ENCODE assay signal across 8 cellular contexts in genomic region chr12:85835810-85836715, GRCh38. TPM values are rescaled to one million over a fixed set of nuclear protein-coding genes. Genes with fewer than 3 reads are reported as not detected.
DNase-seq lines count a peak whose midpoint lies in the region; ATAC-seq and TF ChIP-seq lines count a peak whose summit lies in the region.

Gene RASSF9, minus strand, starts transcription at chr12:85836409. Its CDS starts 208 bp downstream, at chr12:85836201.

- ATAC-seq in left lobe of liver = peak; percentile 91
- no peak for ATAC-seq in GM21576 (IDR thresholded peaks at IDR 0.05; ENCODE audit: unreplicated experiment)
- no peak for ATAC-seq in GM19395 (IDR thresholded peaks at IDR 0.05; ENCODE audit: unreplicated experiment)

- no peak for TF ChIP-seq CTCF in cardiac fibroblast (IDR thresholded peaks at IDR 0.05; ENCODE audit: low read depth, low read length)

- no peaks in the 10 kb centered on the region for H3K4me1 ChIP-seq in thymus (ENCODE audit: control insufficient read depth, insufficient read depth, low read length)

- no peaks in the 10 kb centered on the region for H3K36me3 ChIP-seq in thymus (ENCODE audit: control insufficient read depth, insufficient read depth)

- H3K4me3 ChIP-seq in cardiac fibroblast (replicated peaks in 1 of 2; ENCODE audit: low read depth in 2 of 2, low read length in 2 of 2) (peak within 1 kb of the TSS; percentile 36 to 56), thymus (ENCODE audit: low read length) (peak within 1 kb of the TSS; percentile 27)

- WGBS in thymus = 33% methylated on average over 14 of the region's 14 CpGs

- DNase-seq in HPDE6-E6E7 (ENCODE audit: extremely low spot score) (peak; percentile 20), cardiac fibroblast (ENCODE audit: low read depth in 2 of 2) (peak; percentile 83 to 97), left lobe of liver (ENCODE audit: low spot score) (no peak), HuH-7.5 (ENCODE audit: low spot score) (no peak), amniotic stem cell (lab: John Stamatoyannopoulos, UW) (no peak)

- H3K9me3 ChIP-seq in thymus (ENCODE audit: control insufficient read depth) = no peaks in the 10 kb centered on the region

- H3K27ac ChIP-seq in thymus (ENCODE audit: low read depth) = peak within 1 kb of the TSS; percentile 36

- H3K27me3 ChIP-seq in thymus (ENCODE audit: control insufficient read depth, insufficient read depth) = no peaks in the 10 kb centered on the region

RNA-seq across cellular contexts. Expression of gene RASSF9, which starts in this region (rescaled TPM):
- total RNA-seq in left lobe of liver = 0.93 TPM
- 0.94 TPM for polyA plus RNA-seq in thymus

Comparison
In these comparisons a context has a peak if more than half of its experiments do, and no peak if none do; other contexts are left out.
1. Peak in ATAC-seq in left lobe of liver; RNA of the gene not detected or under 1 TPM.
2. DNase-seq: peak in HPDE6-E6E7 (single experiment) and cardiac fibroblast (2 of 2); none in left lobe of liver (single experiment), HuH-7.5 (single experiment) and amniotic stem cell (single experiment).